Comparison of ENCODE assay signal across 14 cellular contexts in the genomic region with DNA sequence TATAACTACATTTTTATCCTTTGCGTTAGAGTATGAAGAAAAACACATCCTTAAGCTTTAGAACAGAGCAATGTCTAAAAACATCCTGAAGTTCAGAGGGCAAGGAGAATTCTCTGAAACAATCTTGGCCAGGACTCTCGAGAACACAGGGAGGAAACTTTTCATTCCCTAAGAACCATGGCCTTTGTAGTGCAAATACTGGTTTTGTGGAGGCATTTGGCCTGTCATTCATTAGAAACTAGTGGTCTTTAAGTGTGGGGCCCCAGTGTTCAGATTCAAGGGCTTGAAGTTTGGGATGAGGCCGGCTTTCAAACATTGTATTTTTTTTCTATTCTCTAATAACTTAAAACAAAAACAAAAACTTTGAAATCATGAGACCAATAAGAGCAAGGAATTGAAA.
"Had no signal": no experiment of that assay in that cellular context is flagged by ENCODE, and none has a peak within 500 bp of the region (broad histone marks: within the 10 kb centered on the region; RNA-seq: fewer than 3 reads in every experiment).

No MANE protein-coding gene starts in this region.

- H3K4me3 ChIP-seq: gastroesophageal sphincter, lung, SJCRH30, suprapubic skin, upper lobe of left lung had no signal

- H3K9me3 ChIP-seq: gastroesophageal sphincter, SJCRH30, suprapubic skin, upper lobe of left lung had no signal

- H3K4me1 Mint-ChIP-seq: activated naive CD4-positive, alpha-beta T cell treated with anti-CD3 and anti-CD28 coated beads, Interleukin-2, amount 50 U/mL, for 24 hours had no signal

- H3K27ac ChIP-seq: gastroesophageal sphincter, SJCRH30, suprapubic skin, upper lobe of left lung had no signal

- ATAC-seq: activated T-cell treated with anti-CD3 and anti-CD28 coated beads, Interleukin-2, amount 50 U/mL, for 72 hours; gastroesophageal sphincter; left colon; natural killer cell treated with Interleukin-12 subunit alpha and Interleukin-12 subunit beta and Interleukin-15 and Interleukin-18, amount 100 ng/mL, for 72 hours had no signal

- H3K4me3 Mint-ChIP-seq: activated naive CD4-positive, alpha-beta T cell treated with anti-CD3 and anti-CD28 coated beads, Interleukin-2, amount 50 U/mL, for 24 hours; activated T-cell treated with anti-CD3 and anti-CD28 coated beads, Interleukin-2, amount 50 U/mL, for 72 hours; natural killer cell treated with Interleukin-12 subunit alpha and Interleukin-12 subunit beta and Interleukin-15 and Interleukin-18, amount 100 ng/mL, for 72 hours; stimulated activated naive CD8-positive, alpha-beta T cell treated with anti-CD3 and anti-CD28 coated beads, Interleukin-15, Interleukin-2, amounts not matched to agents 100 ng/mL and 50 ng/mL, for 24 hours had no signal

- H3K36me3 ChIP-seq: gastroesophageal sphincter, SJCRH30, suprapubic skin, upper lobe of left lung had no signal

- DNase-seq: activated CD4-positive, CD25-positive, alpha-beta regulatory T cell treated with anti-CD3 and anti-CD28 coated beads, Interleukin-2, amount 50 U/mL, for 72 hours; activated CD8-positive, alpha-beta memory T cell treated with anti-CD3 and anti-CD28 coated beads for 24 hours; activated gamma-delta T cell; activated T-cell treated with anti-CD3 and anti-CD28 coated beads, Interleukin-2, amount 50 U/mL, for 72 hours; left colon; SJCRH30; upper lobe of left lung had no signal

- H3K27ac Mint-ChIP-seq: activated naive CD4-positive, alpha-beta T cell treated with anti-CD3 and anti-CD28 coated beads, Interleukin-2, amount 50 U/mL, for 24 hours; activated T-cell treated with anti-CD3 and anti-CD28 coated beads, Interleukin-2, amount 50 U/mL, for 72 hours; natural killer cell treated with Interleukin-12 subunit alpha and Interleukin-12 subunit beta and Interleukin-15 and Interleukin-18, amount 100 ng/mL, for 72 hours; progenitor cell of endocrine pancreas; stimulated activated naive CD8-positive, alpha-beta T cell treated with anti-CD3 and anti-CD28 coated beads, Interleukin-15, Interleukin-2, amounts not matched to agents 100 ng/mL and 50 ng/mL, for 24 hours had no signal

- H3K27me3 ChIP-seq: gastroesophageal sphincter, suprapubic skin, upper lobe of left lung had no signal

- H3K9me3 Mint-ChIP-seq: activated naive CD4-positive, alpha-beta T cell treated with anti-CD3 and anti-CD28 coated beads, Interleukin-2, amount 50 U/mL, for 24 hours; activated T-cell treated with anti-CD3 and anti-CD28 coated beads, Interleukin-2, amount 50 U/mL, for 72 hours; natural killer cell treated with Interleukin-12 subunit alpha and Interleukin-12 subunit beta and Interleukin-15 and Interleukin-18, amount 100 ng/mL, for 72 hours; stimulated activated naive CD8-positive, alpha-beta T cell treated with anti-CD3 and anti-CD28 coated beads, Interleukin-15, Interleukin-2, amounts not matched to agents 100 ng/mL and 50 ng/mL, for 24 hours had no signal

- H3K36me3 Mint-ChIP-seq: activated naive CD4-positive, alpha-beta T cell treated with anti-CD3 and anti-CD28 coated beads, Interleukin-2, amount 50 U/mL, for 24 hours; natural killer cell treated with Interleukin-12 subunit alpha and Interleukin-12 subunit beta and Interleukin-15 and Interleukin-18, amount 100 ng/mL, for 72 hours had no signal

- H3K4me1 ChIP-seq: gastroesophageal sphincter, SJCRH30, suprapubic skin had no signal
